In the genomic region with DNA sequence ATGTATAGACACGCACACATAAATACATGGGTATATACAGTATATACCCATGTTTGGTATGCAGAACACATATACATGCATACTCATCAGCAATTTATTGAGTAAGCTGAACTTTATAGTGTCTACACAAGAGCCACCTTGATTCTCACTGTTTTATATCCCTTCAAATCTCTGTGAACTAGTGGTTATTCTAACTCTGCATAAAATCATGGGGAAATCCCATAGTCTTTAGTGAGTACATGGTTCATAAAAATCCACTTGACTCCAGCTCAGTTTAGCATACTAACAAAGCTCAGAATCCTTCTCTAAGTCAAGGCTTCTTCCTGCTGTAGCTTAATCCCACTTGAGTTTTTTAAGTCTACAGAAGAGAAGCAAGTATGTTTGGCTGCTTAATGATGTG, we compare ENCODE assay signal across 26 cellular contexts.
"Had no signal": no experiment of that assay in that cellular context is flagged by ENCODE, and none has a peak within 500 bp of the region (broad histone marks: within the 10 kb centered on the region; RNA-seq: fewer than 3 reads in every experiment).

No MANE protein-coding gene starts in this region.

- H3K4me3 Mint-ChIP-seq: endodermal cell; memory B cell; mesothelial cell of epicardium; nephron; stimulated activated effector memory CD8-positive, alpha-beta T cell treated with anti-CD3 and anti-CD28 coated beads, Interleukin-12 subunit alpha, Interleukin-12 subunit beta, amount 100 ng/mL, for 72 hours had no signal

- H3K27me3 Mint-ChIP-seq: memory B cell, progenitor cell of endocrine pancreas had no signal

- H3K36me3 Mint-ChIP-seq: memory B cell, mesothelial cell of epicardium had no signal

- H3K27me3 ChIP-seq: hepatocyte, pancreas, stomach had no signal

- H3K4me1 ChIP-seq: foreskin keratinocyte, left ventricle myocardium inferior, lower lobe of right lung, pancreas, stomach had no signal

- H3K27ac Mint-ChIP-seq: endodermal cell, memory B cell, mesothelial cell of epicardium, nephron, progenitor cell of endocrine pancreas had no signal

- DNase-seq: effector CD4-positive, alpha-beta T cell; endodermal cell; erythroblast; foreskin keratinocyte; head of caudate nucleus; kidney; left cardiac atrium; left ventricle myocardium inferior; lower lobe of right lung; occipital lobe; pancreas; right cardiac atrium; stimulated activated CD4-positive, alpha-beta T cell treated with anti-CD3 and anti-CD28 coated beads, Interleukin-4, amount 100 ng/mL, for 1 hour; stimulated activated CD8-positive, alpha-beta memory T cell treated with anti-CD3 and anti-CD28 coated beads, Interleukin-4, amount 100 ng/mL, for 48 hours; stomach; substantia nigra; trophoblast cell had no signal

- H3K9me3 Mint-ChIP-seq: endodermal cell; memory B cell; nephron; stimulated activated effector memory CD8-positive, alpha-beta T cell treated with anti-CD3 and anti-CD28 coated beads, Interleukin-12 subunit alpha, Interleukin-12 subunit beta, amount 100 ng/mL, for 72 hours had no signal

- H3K9me3 ChIP-seq: left ventricle myocardium inferior, lower lobe of right lung, pancreas, thoracic aorta had no signal

- H3K4me3 ChIP-seq: coronary artery, hepatocyte, left ventricle myocardium inferior, lower lobe of right lung, pancreas, smooth muscle cell, stomach, thoracic aorta had no signal

- H3K27ac ChIP-seq: coronary artery, foreskin keratinocyte, hepatocyte, left ventricle myocardium inferior, lower lobe of right lung, pancreas, stomach, thoracic aorta had no signal

- H3K36me3 ChIP-seq: left ventricle myocardium inferior, lower lobe of right lung, pancreas, stomach, thoracic aorta had no signal

- ATAC-seq: foreskin keratinocyte; left cardiac atrium; lower lobe of right lung; pancreas; right cardiac atrium; stimulated activated effector memory CD8-positive, alpha-beta T cell treated with anti-CD3 and anti-CD28 coated beads, Interleukin-12 subunit alpha, Interleukin-12 subunit beta, amount 100 ng/mL, for 72 hours had no signal

- H3K4me1 Mint-ChIP-seq: endodermal cell, memory B cell, mesothelial cell of epicardium, nephron had no signal
